ENCODE assay signal across 11 cellular contexts in the genomic region with DNA sequence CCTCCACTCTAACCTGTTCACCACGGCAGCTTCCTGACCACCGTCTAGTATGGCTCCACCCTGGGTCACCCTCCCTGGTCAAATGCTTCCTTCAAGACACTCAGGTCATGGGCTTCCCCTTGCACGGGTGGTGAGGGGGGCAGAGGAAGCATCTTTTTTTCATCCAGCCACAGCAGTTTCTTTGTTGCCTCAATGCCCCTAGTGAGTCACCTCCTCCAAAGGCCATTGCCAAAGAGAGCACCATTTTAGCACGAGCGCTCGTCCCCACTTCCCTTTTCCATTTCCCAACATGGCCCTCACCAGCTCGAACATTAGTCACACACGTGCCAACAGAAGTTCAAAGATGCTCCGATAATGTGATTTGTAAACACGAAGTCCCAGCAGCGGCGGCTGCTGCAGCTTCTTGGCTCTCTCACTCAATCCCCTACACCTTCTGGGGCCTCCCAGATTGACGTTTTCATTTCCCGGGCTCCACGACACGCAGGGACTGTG.
DNase-seq lines count a peak whose midpoint lies in the region; ATAC-seq and TF ChIP-seq lines count a peak whose summit lies in the region.
"Had no signal": no experiment of that assay in that cellular context is flagged by ENCODE, and none has a peak within 500 bp of the region (broad histone marks: within the 10 kb centered on the region; RNA-seq: fewer than 3 reads in every experiment).

No MANE protein-coding gene starts in this region.

- no peaks in the 10 kb centered on the region for H3K36me3 Mint-ChIP-seq in activated B cell treated with CpG ODN at 0.5 μM for 24 hours (ENCODE audit: low read depth)
- H3K36me3 Mint-ChIP-seq in stimulated activated naive B cell treated with anti-CD40 and anti-IgM and Interleukin-4, amounts not matched to agents 10 μg/mL and 1 μg/mL and 100 μg/mL, for 72 hours = peaks cover 4 to 12% of the 10 kb centered on the region in 2 donors

- peaks cover 0 to 6% of the 10 kb centered on the region in 2 donors for H3K9me3 ChIP-seq in left lung

- peak overlapping the region; percentile 61 for H3K4me3 Mint-ChIP-seq in activated B cell treated with CpG ODN at 0.5 μM for 24 hours
- peak overlapping the region; percentile 24 to 73 for H3K4me3 Mint-ChIP-seq in stimulated activated naive B cell treated with anti-CD40 and anti-IgM and Interleukin-4, amounts not matched to agents 10 μg/mL and 1 μg/mL and 100 μg/mL, for 72 hours

- DNase-seq in activated B cell treated with CpG ODN at 0.5 μM for 24 hours = peak; percentile 45
- peak; percentile 70 to 82 for DNase-seq in left lung
- peak; percentile 87 for DNase-seq in stimulated activated naive B cell treated with anti-CD40 and anti-IgM and Interleukin-4, amounts not matched to agents 10 μg/mL and 1 μg/mL and 100 μg/mL, for 72 hours
- DNase-seq in stimulated activated naive CD4-positive, alpha-beta T cell (lab: John Stamatoyannopoulos, UW) = no peak
- DNase-seq in NCI-H2107 treated with DMSO at 0.1 percent for 48 hours (lab: John Stamatoyannopoulos, UW; ENCODE audit: unreplicated experiment) = no peak
- DNase-seq in NCI-H524 (lab: John Stamatoyannopoulos, UW) = no peak
- DNase-seq: brain microvascular endothelial cell, NCI-H526 treated with DMSO at 0.1 percent for 48 hours, WERI-Rb-1 had no signal

- peaks cover 8% of the 10 kb centered on the region for H3K9me3 Mint-ChIP-seq in activated B cell treated with CpG ODN at 0.5 μM for 24 hours
- peaks cover 5 to 9% of the 10 kb centered on the region in 2 donors for H3K9me3 Mint-ChIP-seq in stimulated activated naive B cell treated with anti-CD40 and anti-IgM and Interleukin-4, amounts not matched to agents 10 μg/mL and 1 μg/mL and 100 μg/mL, for 72 hours

- peaks cover 0 to 6% of the 10 kb centered on the region in 2 donors for H3K27me3 ChIP-seq in left lung
- H3K27me3 ChIP-seq: brain microvascular endothelial cell had no signal

- H3K27ac Mint-ChIP-seq in activated B cell treated with CpG ODN at 0.5 μM for 24 hours = peak overlapping the region; percentile 91
- peak overlapping the region; percentile 57 for H3K27ac Mint-ChIP-seq in stimulated activated naive B cell treated with anti-CD40 and anti-IgM and Interleukin-4, amounts not matched to agents 10 μg/mL and 1 μg/mL and 100 μg/mL, for 72 hours

- peaks cover 4 to 62% of the 10 kb centered on the region in 2 donors for H3K4me1 ChIP-seq in left lung

- H3K27me3 Mint-ChIP-seq in activated B cell treated with CpG ODN at 0.5 μM for 24 hours = no peaks in the 10 kb centered on the region
- H3K27me3 Mint-ChIP-seq in stimulated activated naive B cell treated with anti-CD40 and anti-IgM and Interleukin-4, amounts not matched to agents 10 μg/mL and 1 μg/mL and 100 μg/mL, for 72 hours = peaks cover 0 to 5% of the 10 kb centered on the region in 2 donors

- POLR2A ChIA-PET in activated B cell treated with CpG ODN at 0.5 μM for 24 hours (lab: Charles Lee) = interaction anchor here (0.8 to 8.1 kb wide), 12 partner anchors 12 to 88 kb away, joined by 3 to 95 read pairs (median 4); no protein-coding TSS in a partner anchor

- no peaks in the 10 kb centered on the region for H3K36me3 ChIP-seq in left lung
- H3K36me3 ChIP-seq: brain microvascular endothelial cell, WERI-Rb-1 had no signal

- H3K27ac ChIP-seq in left lung = peak overlapping the region; percentile 13 to 84
- H3K27ac ChIP-seq: brain microvascular endothelial cell, WERI-Rb-1 had no signal

- H3K4me1 Mint-ChIP-seq in activated B cell treated with CpG ODN at 0.5 μM for 24 hours = peaks cover 56% of the 10 kb centered on the region
- peaks cover 41 to 62% of the 10 kb centered on the region in 2 donors for H3K4me1 Mint-ChIP-seq in stimulated activated naive B cell treated with anti-CD40 and anti-IgM and Interleukin-4, amounts not matched to agents 10 μg/mL and 1 μg/mL and 100 μg/mL, for 72 hours

- no peak for TF ChIP-seq CTCF in activated B cell treated with CpG ODN at 0.5 μM for 24 hours (IDR thresholded peaks at IDR 0.05)
- no peak for TF ChIP-seq CTCF in left lung (IDR thresholded peaks at IDR 0.05)

- intact Hi-C loops in activated B cell treated with CpG ODN at 0.5 μM for 24 hours (cut with micrococcal nuclease) (loop anchor here (1.0 to 5.0 kb wide), 8 partner anchors 11 to 163 kb away; no protein-coding TSS in a partner anchor), left lung (cut with DNase I) (no loop called here)

- peak; percentile 33 for ATAC-seq in HG02759 (IDR thresholded peaks at IDR 0.05; ENCODE audit: unreplicated experiment)
- ATAC-seq in activated B cell treated with CpG ODN at 0.5 μM for 24 hours (ENCODE audit: low read depth) = peak; percentile 62
- peak; percentile 62 for ATAC-seq in left lung
- ATAC-seq in stimulated activated naive B cell treated with anti-CD40 and anti-IgM and Interleukin-4, amounts not matched to agents 10 μg/mL and 1 μg/mL and 100 μg/mL, for 72 hours (replicated peaks) = peak; percentile 76 to 84
- ATAC-seq in HG03442 (IDR thresholded peaks at IDR 0.05; ENCODE audit: unreplicated experiment) = no peak

- H3K4me3 ChIP-seq in left lung = no peak overlapping the region

- CTCF ChIA-PET in activated B cell treated with CpG ODN at 0.5 μM for 24 hours (lab: Charles Lee) = interaction anchor here (1.0 kb wide), 1 partner anchor 50 kb away, joined by 3 read pairs; no protein-coding TSS in a partner anchor

Comparison
In these comparisons a context has a peak if more than half of its experiments do, and no peak if none do; other contexts are left out.
1. DNase-seq: peak in activated B cell treated with CpG ODN at 0.5 μM for 24 hours (single experiment), left lung (2 of 2) and stimulated activated naive B cell treated with anti-CD40 and anti-IgM and Interleukin-4, amounts not matched to agents 10 μg/mL and 1 μg/mL and 100 μg/mL, for 72 hours (single experiment); none in stimulated activated naive CD4-positive, alpha-beta T cell (0 of 6), NCI-H2107 treated with DMSO at 0.1 percent for 48 hours (single experiment) and NCI-H524 (0 of 2).